In genomic region chr19:508204-509150, GRCh38 we compare ENCODE assay signal across 1 cellular context.
TF ChIP-seq lines count a peak whose summit lies in the region.

No MANE protein-coding gene starts in this region.

TF ChIP-seq in IMR-90, 13 proteins besides CTCF, POLR2A, EP300 and RAD21:
- TF ChIP-seq MXI1 (IDR thresholded peaks at IDR 0.05; ENCODE audit: borderline replicate concordance, low read depth, low read length) (no peak), CEBPB (IDR thresholded peaks at IDR 0.05; ENCODE audit: low read depth, low read length) (no peak), RFX5 (IDR thresholded peaks at IDR 0.05; ENCODE audit: low read depth, low read length) (no peak), CHD1 (IDR thresholded peaks at IDR 0.05; ENCODE audit: low read depth, low read length) (no peak), NFE2L2 (IDR thresholded peaks at IDR 0.05; ENCODE audit: low read depth, low read length) (no peak), SMC3 (IDR thresholded peaks at IDR 0.05; ENCODE audit: low read depth, low read length) (no peak), USF2 (IDR thresholded peaks at IDR 0.05; ENCODE audit: low read depth, low read length) (no peak), FOS (IDR thresholded peaks at IDR 0.05; ENCODE audit: low read depth, low read length) (no peak), MAZ (IDR thresholded peaks at IDR 0.05; ENCODE audit: borderline replicate concordance, low read depth, low read length) (no peak), RCOR1 (IDR thresholded peaks at IDR 0.05; ENCODE audit: insufficient replicate concordance, low read length) (no peak), MAFK (IDR thresholded peaks at IDR 0.05; ENCODE audit: low read depth, low read length) (no peak), ELK1 (IDR thresholded peaks at IDR 0.05; ENCODE audit: borderline replicate concordance, low read depth, low read length) (no peak), BHLHE40 (IDR thresholded peaks at IDR 0.05; ENCODE audit: low read depth, low read length) (no peak)
